In the genomic region with DNA sequence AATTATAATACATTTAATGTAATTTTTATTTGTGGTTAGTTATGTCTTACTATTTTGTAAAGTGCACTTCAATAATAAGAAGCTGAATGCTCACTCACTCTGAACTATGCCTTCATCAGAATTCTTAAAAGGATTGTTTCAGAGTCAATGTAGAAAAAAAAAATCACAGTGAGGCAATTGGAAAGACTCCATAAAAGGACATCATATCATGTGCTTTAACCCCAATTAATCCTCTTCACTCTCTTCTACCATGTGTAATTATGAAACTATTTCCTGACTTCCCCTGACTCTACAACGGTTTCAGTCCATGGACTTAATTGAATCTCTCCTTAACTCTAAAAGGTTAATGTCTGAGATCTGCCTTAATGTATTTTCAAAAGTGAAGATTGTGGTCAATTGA, we compare ENCODE assay signal across 29 cellular contexts.
"Had no signal": no experiment of that assay in that cellular context is flagged by ENCODE, and none has a peak within 500 bp of the region (broad histone marks: within the 10 kb centered on the region; RNA-seq: fewer than 3 reads in every experiment).

No MANE protein-coding gene starts in this region.

- H3K27ac ChIP-seq: brain microvascular endothelial cell, coronary artery, esophagus muscularis mucosa, foreskin keratinocyte, gastrocnemius medialis, heart left ventricle had no signal

- H3K36me3 ChIP-seq: brain microvascular endothelial cell, esophagus muscularis mucosa, gastrocnemius medialis, heart left ventricle had no signal

- DNase-seq: activated CD4-positive, alpha-beta memory T cell treated with anti-CD3 and anti-CD28 coated beads, Interleukin-2, amount 10 ng/mL, durations not matched to agents 7 days and 5 days; activated CD4-positive, alpha-beta T cell treated with anti-CD3 and anti-CD28 coated beads for 4 hours; activated CD4-positive, alpha-beta T cell treated with anti-CD3 and anti-CD28 coated beads, Interleukin-2, amount 10 ng/mL, durations not matched to agents 7 days and 5 days; activated CD4-positive, alpha-beta T cell treated with anti-CD3 and anti-CD28 coated beads, Interleukin-2, amount 50 U/mL, for 4 hours; activated CD4-positive, CD25-positive, alpha-beta regulatory T cell; activated CD4-positive, CD25-positive, alpha-beta regulatory T cell treated with anti-CD3 and anti-CD28 coated beads, Interleukin-2, amount 50 U/mL, for 72 hours; activated CD8-positive, alpha-beta memory T cell treated with anti-CD3 and anti-CD28 coated beads, Interleukin-2, amount 50 U/mL, for 48 hours; activated gamma-delta T cell; activated naive CD4-positive, alpha-beta T cell; activated naive CD4-positive, alpha-beta T cell treated with anti-CD3 and anti-CD28 coated beads, Interleukin-2, amount 10 ng/mL, durations not matched to agents 7 days and 5 days; activated naive CD8-positive, alpha-beta T cell treated with anti-CD3 and anti-CD28 coated beads, Interleukin-2, amount 10 ng/mL, durations not matched to agents 7 days and 5 days; activated T-cell treated with anti-CD3 and anti-CD28 coated beads for 4 hours; activated T-cell treated with anti-CD3 and anti-CD28 coated beads, Interleukin-2, amount 50 U/mL, for 24 hours; activated T-cell treated with anti-CD3 and anti-CD28 coated beads, Interleukin-2, amount 50 U/mL, for 72 hours; amniotic stem cell; anterior cingulate cortex; brain microvascular endothelial cell; dermis blood vessel endothelial cell; effector CD4-positive, alpha-beta T cell; effector memory CD8-positive, alpha-beta T cell; erythroblast; foreskin keratinocyte; gastrocnemius medialis; glutamatergic neuron; heart left ventricle; T-helper 2 cell had no signal

- H3K9me3 ChIP-seq: esophagus muscularis mucosa, gastrocnemius medialis had no signal

- ATAC-seq: activated naive CD4-positive, alpha-beta T cell treated with anti-CD3 and anti-CD28 coated beads, Interleukin-2, amount 50 U/mL, for 72 hours; activated T-cell treated with anti-CD3 and anti-CD28 coated beads, Interleukin-2, amount 50 U/mL, for 72 hours; effector memory CD8-positive, alpha-beta T cell; foreskin keratinocyte; gastrocnemius medialis; heart left ventricle had no signal

- H3K4me3 ChIP-seq: coronary artery, esophagus muscularis mucosa, gastrocnemius medialis, heart left ventricle had no signal

- H3K4me1 ChIP-seq: esophagus muscularis mucosa, foreskin keratinocyte, gastrocnemius medialis, heart left ventricle had no signal
